30 cellular contexts compared by ENCODE assay signal in the genomic region with DNA sequence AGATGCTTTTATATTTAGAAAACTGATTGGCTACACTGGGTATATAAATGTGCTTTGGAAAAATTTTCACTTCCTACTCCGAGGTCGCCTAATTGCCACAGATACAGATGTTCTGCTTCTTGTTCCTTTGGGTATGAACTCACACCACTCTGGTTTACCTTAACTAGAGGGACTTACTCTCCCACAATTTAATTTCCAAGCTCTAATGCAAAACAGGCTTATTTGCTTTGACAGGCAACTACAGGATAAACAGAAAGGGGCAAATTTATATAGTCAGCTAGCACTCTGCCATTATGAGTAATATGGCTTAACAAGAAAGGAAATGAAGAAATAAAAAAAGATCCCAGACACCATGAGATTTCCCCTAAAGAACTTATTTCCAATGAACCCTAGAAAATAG.
"Had no signal": no experiment of that assay in that cellular context is flagged by ENCODE, and none has a peak within 500 bp of the region (broad histone marks: within the 10 kb centered on the region; RNA-seq: fewer than 3 reads in every experiment).

No MANE protein-coding gene starts in this region.

- H3K27ac ChIP-seq: brain microvascular endothelial cell, KMS-11, PC-9, RWPE1, WERI-Rb-1 had no signal

- H3K4me2 ChIP-seq: KMS-11, PC-9 had no signal

- H3K4me3 ChIP-seq: PC-9 had no signal

- H2AFZ ChIP-seq: PC-9 had no signal

- H3K36me3 ChIP-seq: brain microvascular endothelial cell, WERI-Rb-1 had no signal

- DNase-seq: activated CD4-positive, alpha-beta memory T cell treated with anti-CD3 and anti-CD28 coated beads, Interleukin-2, amount 10 ng/mL, durations not matched to agents 7 days and 5 days; activated CD4-positive, alpha-beta T cell treated with anti-CD3 and anti-CD28 coated beads for 1 hour; activated CD4-positive, alpha-beta T cell treated with anti-CD3 and anti-CD28 coated beads for 48 hours; activated CD4-positive, CD25-positive, alpha-beta regulatory T cell; activated CD8-positive, alpha-beta memory T cell treated with anti-CD3 and anti-CD28 coated beads for 24 hours; activated CD8-positive, alpha-beta memory T cell treated with anti-CD3 and anti-CD28 coated beads, Interleukin-2, amount 10 ng/mL, durations not matched to agents 7 days and 5 days; activated CD8-positive, alpha-beta memory T cell treated with anti-CD3 and anti-CD28 coated beads, Interleukin-2, amount 50 U/mL, for 48 hours; activated effector memory CD4-positive, alpha-beta T cell treated with Interleukin-2 at 50 U/mL for 16 hours; activated naive CD4-positive, alpha-beta T cell treated with anti-CD3 and anti-CD28 coated beads, Interleukin-2, amount 10 ng/mL, durations not matched to agents 7 days and 5 days; activated naive CD8-positive, alpha-beta T cell treated with anti-CD3 and anti-CD28 coated beads, Interleukin-2, amount 50 U/mL, for 24 hours; activated T-cell treated with anti-CD3 and anti-CD28 coated beads, Interleukin-2, amount 50 U/mL, for 48 hours; anterior cingulate cortex; brain microvascular endothelial cell; central memory CD4-positive, alpha-beta T cell; NCI-H1105; NCI-H1417 treated with DMSO at 0.1 percent for 48 hours; NCI-H187 treated with DMSO at 0.1 percent for 48 hours; NCI-H2081; NCI-H226; NCI-H446 treated with DMSO at 0.1 percent for 48 hours; NCI-H524 treated with DMSO at 0.1 percent for 48 hours; PC-9; SW 1271; T-helper 1 cell; T-helper 2 cell; T-helper 9 cell; WERI-Rb-1 had no signal

- H3K27me3 ChIP-seq: brain microvascular endothelial cell had no signal

- H3K9ac ChIP-seq: KMS-11 had no signal

- ATAC-seq: activated CD8-positive, alpha-beta memory T cell treated with anti-CD3 and anti-CD28 coated beads, Interleukin-2, amount 10 ng/mL, durations not matched to agents 7 days and 5 days; activated naive CD8-positive, alpha-beta T cell treated with anti-CD3 and anti-CD28 coated beads, Interleukin-2, amount 50 U/mL, for 24 hours; Right ventricle myocardium inferior had no signal
